In genomic region chr19:6343462-6343861, GRCh38 we compare ENCODE assay signal across 1 cellular context.
TF ChIP-seq lines count a peak whose summit lies in the region.

No MANE protein-coding gene starts in this region.

TF ChIP-seq in IMR-90, 13 proteins besides CTCF, POLR2A, EP300 and RAD21:
- no peak for TF ChIP-seq SMC3 (IDR thresholded peaks at IDR 0.05; ENCODE audit: low read depth, low read length)
- no peak for TF ChIP-seq FOS (IDR thresholded peaks at IDR 0.05; ENCODE audit: low read depth, low read length)
- TF ChIP-seq MXI1 (IDR thresholded peaks at IDR 0.05; ENCODE audit: borderline replicate concordance, low read depth, low read length) = no peak
- no peak for TF ChIP-seq ELK1 (IDR thresholded peaks at IDR 0.05; ENCODE audit: borderline replicate concordance, low read depth, low read length)
- TF ChIP-seq MAZ (IDR thresholded peaks at IDR 0.05; ENCODE audit: borderline replicate concordance, low read depth, low read length) = no peak
- TF ChIP-seq CEBPB (IDR thresholded peaks at IDR 0.05; ENCODE audit: low read depth, low read length) = no peak
- TF ChIP-seq CHD1 (IDR thresholded peaks at IDR 0.05; ENCODE audit: low read depth, low read length) = no peak
- no peak for TF ChIP-seq MAFK (IDR thresholded peaks at IDR 0.05; ENCODE audit: low read depth, low read length)
TF ChIP-seq in IMR-90: peak in this region for 0.
